12 cellular contexts compared by ENCODE assay signal in the genomic region with DNA sequence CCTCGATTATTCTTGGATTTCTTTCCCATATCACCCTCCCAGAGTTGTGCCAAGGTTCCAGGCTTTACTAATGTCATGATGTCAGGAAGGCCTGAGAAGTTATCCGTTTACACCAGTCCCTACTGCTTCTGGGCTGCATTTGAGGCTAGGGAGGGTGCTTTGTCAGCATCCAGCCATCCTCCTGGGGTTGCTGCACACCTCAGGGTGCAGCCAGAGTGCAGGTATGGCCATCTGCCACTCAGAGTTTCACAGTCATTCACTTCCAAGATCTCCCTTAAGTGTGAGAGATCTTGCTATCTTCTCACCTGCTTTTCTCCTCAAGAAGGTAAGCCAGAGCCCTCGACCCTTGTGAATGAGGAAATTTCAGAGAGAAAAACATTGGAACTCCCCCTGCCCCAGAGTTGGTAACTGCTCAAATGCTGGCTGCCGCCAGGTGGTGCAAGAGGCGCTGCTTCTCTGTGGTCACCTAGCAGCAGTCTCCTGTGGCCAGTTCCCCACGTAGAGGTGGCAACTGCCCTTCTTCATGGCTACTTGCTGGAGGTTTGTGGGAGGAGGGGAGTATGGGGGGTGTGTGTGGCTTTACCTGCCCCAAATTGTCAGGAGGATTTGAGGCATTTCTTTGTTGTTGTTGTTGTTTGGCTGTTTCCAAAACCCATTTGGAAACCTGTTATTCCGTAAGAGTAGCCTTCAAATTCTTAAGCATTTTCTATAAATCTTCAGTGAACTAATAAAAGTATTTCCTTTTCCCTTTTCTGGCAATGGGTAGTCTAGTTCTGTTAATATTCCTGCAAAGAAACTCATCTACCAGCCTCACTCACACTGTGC.
DNase-seq lines count a peak whose midpoint lies in the region; ATAC-seq and TF ChIP-seq lines count a peak whose summit lies in the region.
"Had no signal": no experiment of that assay in that cellular context is flagged by ENCODE, and none has a peak within 500 bp of the region (broad histone marks: within the 10 kb centered on the region; RNA-seq: fewer than 3 reads in every experiment).

No MANE protein-coding gene starts in this region.

- H3K4me3 ChIP-seq in BJ (ENCODE audit: low read depth, low read length) = no peak overlapping the region
- no peak overlapping the region for H3K4me3 ChIP-seq in HCT116 (replicated peaks in 1 of 2; ENCODE audit: low read depth in 1 of 2, low read length in 2 of 2)
- H3K4me3 ChIP-seq in esophagus squamous epithelium = no peak overlapping the region
- H3K4me3 ChIP-seq in HAP-1 = no peak overlapping the region
- H3K4me3 ChIP-seq: spleen had no signal

- 0 out of 2 replicates have a peak, but pooled peaks have one; percentile 23 for TF ChIP-seq CTCF in BJ (IDR thresholded peaks at IDR 0.05; ENCODE audit: insufficient read depth, low read depth, low read length)
- TF ChIP-seq CTCF in HCT116 (IDR thresholded peaks at IDR 0.05 in 2 of 3, conservative IDR thresholded peaks at IDR 0.05 in 1 of 3; ENCODE audit: borderline replicate concordance in 1 of 3, insufficient read depth in 1 of 3, low read depth in 2 of 3, low read length in 2 of 3) = peak; percentile 42 to 60 (median 59); a peak in 5 of 6 replicates
- peak in 1 of 6 experiments; percentile 6 for TF ChIP-seq CTCF in esophagus squamous epithelium (IDR thresholded peaks at IDR 0.05)

- CTCF ChIA-PET in BJ (lab: Yijun Ruan, JAX) = no interaction called here
- CTCF ChIA-PET in HCT116 (lab: Charles Lee) = no interaction called here

- H3K4me2 ChIP-seq in HCT116 (ENCODE audit: low read length) = no peak overlapping the region

- POLR2A ChIA-PET in BJ (lab: Charles Lee) = no interaction called here
- POLR2A ChIA-PET in HCT116 (lab: Charles Lee) = no interaction called here

- H3K9me2 ChIP-seq in HCT116 (ENCODE audit: insufficient read depth) = no peaks in the 10 kb centered on the region

- no peak overlapping the region for H2AFZ ChIP-seq in HCT116 (ENCODE audit: low read depth, low read length, poor library complexity, severe bottlenecking)

- no peak for DNase-seq in BJ (ENCODE audit: low read depth)
- peak; percentile 2 for DNase-seq in HCT116 (ENCODE audit: low read depth, low spot score)
- DNase-seq in UCSD-AML1 (lab: John Stamatoyannopoulos, UW; ENCODE audit: unreplicated experiment) = peak; percentile 15
- peak; percentile 7 for DNase-seq in left kidney (ENCODE audit: low read depth, low spot score)
- no peak for DNase-seq in esophagus squamous epithelium (lab: John Stamatoyannopoulos, UW)
- no peak for DNase-seq in SKM-1 treated with dmso at 0.1 percent for 144 hours (lab: John Stamatoyannopoulos, UW; ENCODE audit: unreplicated experiment)
- DNase-seq in NCI-H526 (lab: John Stamatoyannopoulos, UW) = no peak
- DNase-seq in HAP-1 (ENCODE audit: low spot score in 2 of 2) = no peak
- DNase-seq: activated CD4-positive, CD25-positive, alpha-beta regulatory T cell treated with anti-CD3 and anti-CD28 coated beads, Interleukin-2, amount 50 U/mL, for 72 hours; NCI-H526 treated with DMSO at 0.1 percent for 48 hours; spleen; stimulated activated naive CD4-positive, alpha-beta T cell had no signal

- ATAC-seq in HCT116 = peak; percentile 84

- in situ Hi-C loops in HAP-1 (cut with MboI; ENCODE audit: low sequenced_read_pairs) = no loop called here

- TF ChIP-seq POLR2A in HCT116 (IDR thresholded peaks at IDR 0.05; ENCODE audit: borderline replicate concordance, extremely low read depth, insufficient read depth, insufficient read length) (no peak), esophagus squamous epithelium (IDR thresholded peaks at IDR 0.05) (no peak)

- H3K4me1 ChIP-seq in HCT116 (ENCODE audit: control insufficient read depth in 1 of 2, insufficient read depth in 2 of 2, low read length in 2 of 2) = no peaks in the 10 kb centered on the region
- H3K4me1 ChIP-seq in esophagus squamous epithelium = peaks cover 0 to 13% (median 0%) of the 10 kb centered on the region in 3 donors
- peaks cover 4% of the 10 kb centered on the region for H3K4me1 ChIP-seq in HAP-1
- H3K4me1 ChIP-seq: spleen had no signal

- no peak overlapping the region for H3K9ac ChIP-seq in HCT116 (ENCODE audit: low read length)

- H3K79me2 ChIP-seq in HCT116 (ENCODE audit: insufficient read depth, low read length) = no peaks in the 10 kb centered on the region

- H3K27me3 ChIP-seq in BJ (ENCODE audit: control insufficient read depth, insufficient read depth, low read length) (no peaks in the 10 kb centered on the region), HCT116 (ENCODE audit: insufficient read depth, low read length) (no peaks in the 10 kb centered on the region), esophagus squamous epithelium (no peaks in the 10 kb centered on the region), HAP-1 (ENCODE audit: low read depth) (no peaks in the 10 kb centered on the region)
- H3K27me3 ChIP-seq: spleen had no signal

- RAD21 ChIA-PET in HCT116 (lab: Charles Lee; ENCODE audit: low non-redundant PET in 1 of 2, low total read pairs in 2 of 2, uncharacterized antibody in 2 of 2, unreplicated experiment in 2 of 2) = no interaction called here

- WGBS in esophagus squamous epithelium, 2 donors = 59 to 68% methylated on average over 4 of the region's 7 CpGs

- intact Hi-C loops in HCT116 (cut with micrococcal nuclease) (no loop called here), esophagus squamous epithelium (cut with DNase I) (no loop called here)

- no TSS peak for BruUV-seq in HCT116 (replicated peaks; lab: Mats Ljungman, UMichigan)

- H3K36me3 ChIP-seq in BJ (ENCODE audit: control insufficient read depth, insufficient read depth, low read length) (no peaks in the 10 kb centered on the region), HCT116 (ENCODE audit: control insufficient read depth in 1 of 2, insufficient read depth in 2 of 2, low read length in 2 of 2) (no peaks in the 10 kb centered on the region), esophagus squamous epithelium (peaks cover 0 to 11% (median 0%) of the 10 kb centered on the region in 3 donors), HAP-1 (replicated peaks) (no peaks in the 10 kb centered on the region)
- H3K36me3 ChIP-seq: spleen had no signal

- no peaks in the 10 kb centered on the region for H4K20me1 ChIP-seq in HCT116 (ENCODE audit: insufficient read depth)

- peak; percentile 33 for TF ChIP-seq RAD21 in HCT116 (IDR thresholded peaks at IDR 0.05; ENCODE audit: low read depth)

- no peak overlapping the region for H3K27ac ChIP-seq in HCT116 (ENCODE audit: low read depth, low read length)
- no peak overlapping the region for H3K27ac ChIP-seq in esophagus squamous epithelium
- H3K27ac ChIP-seq: spleen had no signal

- H3K9me3 ChIP-seq in HCT116 (ENCODE audit: control insufficient read depth in 1 of 2, insufficient read depth in 1 of 2, low read depth in 1 of 2, low read length in 2 of 2) (no peaks in the 10 kb centered on the region), esophagus squamous epithelium (no peaks in the 10 kb centered on the region), HAP-1 (no peaks in the 10 kb centered on the region)

TF ChIP-seq in HCT116, 20 proteins besides CTCF, POLR2A, EP300 and RAD21:
- TF ChIP-seq EGR1 (IDR thresholded peaks at IDR 0.05; ENCODE audit: low read depth) (no peak), CEBPB (IDR thresholded peaks at IDR 0.05; ENCODE audit: low read depth) (no peak), ELF1 (IDR thresholded peaks at IDR 0.05; ENCODE audit: borderline replicate concordance, low read depth) (no peak), MAX (IDR thresholded peaks at IDR 0.05) (no peak), EZH2phosphoT487 (IDR thresholded peaks at IDR 0.05; ENCODE audit: borderline replicate concordance) (no peak), TCF7L2 (IDR thresholded peaks at IDR 0.05; ENCODE audit: borderline replicate concordance, extremely low read depth, insufficient read depth, insufficient read length) (no peak), JUND (IDR thresholded peaks at IDR 0.05) (no peak), SIN3A (IDR thresholded peaks at IDR 0.05; ENCODE audit: low read depth) (no peak), ZNF274 (IDR thresholded peaks at IDR 0.05; ENCODE audit: low read depth, low read length) (no peak)
- TF ChIP-seq, protein P1, sequence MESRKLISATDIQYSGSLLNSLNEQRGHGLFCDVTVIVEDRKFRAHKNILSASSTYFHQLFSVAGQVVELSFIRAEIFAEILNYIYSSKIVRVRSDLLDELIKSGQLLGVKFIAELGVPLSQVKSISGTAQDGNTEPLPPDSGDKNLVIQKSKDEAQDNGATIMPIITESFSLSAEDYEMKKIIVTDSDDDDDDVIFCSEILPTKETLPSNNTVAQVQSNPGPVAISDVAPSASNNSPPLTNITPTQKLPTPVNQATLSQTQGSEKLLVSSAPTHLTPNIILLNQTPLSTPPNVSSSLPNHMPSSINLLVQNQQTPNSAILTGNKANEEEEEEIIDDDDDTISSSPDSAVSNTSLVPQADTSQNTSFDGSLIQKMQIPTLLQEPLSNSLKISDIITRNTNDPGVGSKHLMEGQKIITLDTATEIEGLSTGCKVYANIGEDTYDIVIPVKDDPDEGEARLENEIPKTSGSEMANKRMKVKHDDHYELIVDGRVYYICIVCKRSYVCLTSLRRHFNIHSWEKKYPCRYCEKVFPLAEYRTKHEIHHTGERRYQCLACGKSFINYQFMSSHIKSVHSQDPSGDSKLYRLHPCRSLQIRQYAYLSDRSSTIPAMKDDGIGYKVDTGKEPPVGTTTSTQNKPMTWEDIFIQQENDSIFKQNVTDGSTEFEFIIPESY (IDR thresholded peaks at IDR 0.05; ENCODE audit: extremely low read depth, insufficient replicate concordance, low read length) = no peak

Comparison
In these comparisons a context has a peak if more than half of its experiments do, and no peak if none do; other contexts are left out.
1. DNase-seq: peak in HCT116 (single experiment), UCSD-AML1 (single experiment) and left kidney (single experiment); none in BJ (single experiment), esophagus squamous epithelium (single experiment), SKM-1 treated with dmso at 0.1 percent for 144 hours (single experiment), NCI-H526 (0 of 2) and HAP-1 (0 of 2).